In the genomic region with DNA sequence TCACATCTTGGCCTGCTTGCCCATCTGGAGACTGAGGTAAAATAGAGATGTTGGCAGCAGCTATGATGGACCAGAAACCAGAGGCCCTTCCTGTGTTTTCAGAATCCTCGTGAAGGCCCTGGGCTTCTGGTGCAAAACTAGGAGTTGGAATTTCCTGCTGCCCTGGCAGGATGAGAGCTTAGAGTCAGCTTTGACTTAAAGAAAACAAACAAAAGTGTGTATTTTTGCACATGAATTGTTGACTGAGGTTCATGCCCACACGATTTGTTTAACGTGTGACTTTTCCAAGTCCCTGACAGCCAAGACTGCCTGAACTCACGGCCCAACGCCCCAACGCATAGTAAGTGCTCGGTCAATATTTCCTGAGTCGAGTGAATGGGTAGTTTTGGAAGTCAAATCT, we compare ENCODE assay signal across 15 cellular contexts.
DNase-seq lines count a peak whose midpoint lies in the region; ATAC-seq and TF ChIP-seq lines count a peak whose summit lies in the region.
"Had no signal": no experiment of that assay in that cellular context is flagged by ENCODE, and none has a peak within 500 bp of the region (broad histone marks: within the 10 kb centered on the region; RNA-seq: fewer than 3 reads in every experiment).

No MANE protein-coding gene starts in this region.

- H3K9me3 ChIP-seq in gastroesophageal sphincter = no peaks in the 10 kb centered on the region
- H3K9me3 ChIP-seq: HAP-1, SK-N-SH, upper lobe of right lung had no signal

- peaks cover 94% of the 10 kb centered on the region for H3K4me1 Mint-ChIP-seq in activated T-cell treated with anti-CD3 and anti-CD28 coated beads, Interleukin-2, amount 50 U/mL, for 72 hours (ENCODE audit: low read depth)
- peaks cover 88% of the 10 kb centered on the region for H3K4me1 Mint-ChIP-seq in activated T-cell treated with anti-CD3 and anti-CD28 coated beads, Interleukin-2, amount 50 U/mL, for 4 hours (ENCODE audit: low read depth)
- peaks cover 87% of the 10 kb centered on the region for H3K4me1 Mint-ChIP-seq in activated CD8-positive, alpha-beta T cell treated with anti-CD3 and anti-CD28 coated beads for 36 hours (ENCODE audit: low read depth)
- peaks cover 99% of the 10 kb centered on the region for H3K4me1 Mint-ChIP-seq in stimulated activated naive CD8-positive, alpha-beta T cell treated with anti-CD3 and anti-CD28 coated beads, Interleukin-15, amount 100 ng/mL, for 72 hours

- no peaks in the 10 kb centered on the region for H3K9me3 Mint-ChIP-seq in activated T-cell treated with anti-CD3 and anti-CD28 coated beads, Interleukin-2, amount 50 U/mL, for 72 hours
- no peaks in the 10 kb centered on the region for H3K9me3 Mint-ChIP-seq in activated T-cell treated with anti-CD3 and anti-CD28 coated beads, Interleukin-2, amount 50 U/mL, for 4 hours
- H3K9me3 Mint-ChIP-seq in activated CD8-positive, alpha-beta T cell treated with anti-CD3 and anti-CD28 coated beads for 36 hours = no peaks in the 10 kb centered on the region
- no peaks in the 10 kb centered on the region for H3K9me3 Mint-ChIP-seq in stimulated activated naive CD8-positive, alpha-beta T cell treated with anti-CD3 and anti-CD28 coated beads, Interleukin-15, amount 100 ng/mL, for 72 hours
- H3K9me3 Mint-ChIP-seq: stimulated activated effector memory CD8-positive, alpha-beta T cell treated with anti-CD3 and anti-CD28 coated beads, Interleukin-12 subunit alpha, Interleukin-12 subunit beta, amount 100 ng/mL, for 72 hours had no signal

- no peak for TF ChIP-seq POLR2A in gastroesophageal sphincter (IDR thresholded peaks at IDR 0.05)

- 38 to 50% methylated on average over 4 to 5 of the region's 8 CpGs for WGBS in gastroesophageal sphincter (ENCODE audit: low coverage in 1 of 2), 2 donors

- H3K27ac ChIP-seq in gastroesophageal sphincter = peak overlapping the region in 3 of 4 donors; percentile 42 to 71 (median 60)
- no peak overlapping the region for H3K27ac ChIP-seq in coronary artery
- H3K27ac ChIP-seq: upper lobe of right lung had no signal

- H3K4me1 ChIP-seq in gastroesophageal sphincter = peaks cover 0 to 33% (median 0%) of the 10 kb centered on the region in 3 donors
- H3K4me1 ChIP-seq: upper lobe of right lung had no signal

- H3K4me3 ChIP-seq in gastroesophageal sphincter (no peak overlapping the region), coronary artery (no peak overlapping the region)
- H3K4me3 ChIP-seq: HAP-1, upper lobe of right lung had no signal

- CTCF ChIA-PET in activated CD8-positive, alpha-beta T cell treated with anti-CD3 and anti-CD28 coated beads for 36 hours (lab: Charles Lee) = interaction anchor here (1.3 kb wide), 1 partner anchor 15 kb away, joined by 4 read pairs; no protein-coding TSS in a partner anchor

- no peak for ATAC-seq in activated T-cell treated with anti-CD3 and anti-CD28 coated beads, Interleukin-2, amount 50 U/mL, for 72 hours (replicated peaks in 1 of 2)
- ATAC-seq in activated T-cell treated with anti-CD3 and anti-CD28 coated beads, Interleukin-2, amount 50 U/mL, for 4 hours = no peak
- no peak for ATAC-seq in activated CD8-positive, alpha-beta T cell treated with anti-CD3 and anti-CD28 coated beads for 36 hours
- no peak for ATAC-seq in gastroesophageal sphincter
- ATAC-seq in stimulated activated naive CD8-positive, alpha-beta T cell treated with anti-CD3 and anti-CD28 coated beads, Interleukin-15, amount 100 ng/mL, for 72 hours = no peak

- no peaks in the 10 kb centered on the region for H3K27me3 ChIP-seq in gastroesophageal sphincter
- H3K27me3 ChIP-seq: upper lobe of right lung had no signal

- no peak for TF ChIP-seq EP300 in gastroesophageal sphincter (IDR thresholded peaks at IDR 0.05)

- DNase-seq in activated T-cell treated with anti-CD3 and anti-CD28 coated beads, Interleukin-2, amount 50 U/mL, for 72 hours = no peak
- no peak for DNase-seq in activated T-cell treated with anti-CD3 and anti-CD28 coated beads, Interleukin-2, amount 50 U/mL, for 4 hours
- DNase-seq in activated CD8-positive, alpha-beta T cell treated with anti-CD3 and anti-CD28 coated beads for 36 hours = no peak
- DNase-seq in stimulated activated naive CD8-positive, alpha-beta T cell treated with anti-CD3 and anti-CD28 coated beads, Interleukin-15, amount 100 ng/mL, for 72 hours = no peak
- DNase-seq in coronary artery (ENCODE audit: low spot score) = no peak
- no peak for DNase-seq in NOMO-1 treated with dmso at 0.1 percent for 144 hours (lab: John Stamatoyannopoulos, UW; ENCODE audit: unreplicated experiment)
- DNase-seq in activated CD8-positive, alpha-beta memory T cell treated with anti-CD3 and anti-CD28 coated beads, Interleukin-2, amount 50 U/mL, for 48 hours = no peak
- DNase-seq: COR-L47, NCI-H1930, OCI-M1, SK-N-SH, upper lobe of right lung had no signal

- no peak for TF ChIP-seq CTCF in activated CD8-positive, alpha-beta T cell treated with anti-CD3 and anti-CD28 coated beads for 36 hours (IDR thresholded peaks at IDR 0.05)
- TF ChIP-seq CTCF in gastroesophageal sphincter (IDR thresholded peaks at IDR 0.05) = no peak
- TF ChIP-seq CTCF in coronary artery (IDR thresholded peaks at IDR 0.05) = no peak

- H3K36me3 Mint-ChIP-seq in activated T-cell treated with anti-CD3 and anti-CD28 coated beads, Interleukin-2, amount 50 U/mL, for 72 hours (ENCODE audit: insufficient read depth in 2 of 2) = peaks cover 0 to 3% of the 10 kb centered on the region in 2 donors
- H3K36me3 Mint-ChIP-seq in activated T-cell treated with anti-CD3 and anti-CD28 coated beads, Interleukin-2, amount 50 U/mL, for 4 hours (ENCODE audit: insufficient read depth) = no peaks in the 10 kb centered on the region
- H3K36me3 Mint-ChIP-seq in activated CD8-positive, alpha-beta T cell treated with anti-CD3 and anti-CD28 coated beads for 36 hours (ENCODE audit: low read depth) = peaks cover 4% of the 10 kb centered on the region

- no peaks in the 10 kb centered on the region for H3K36me3 ChIP-seq in gastroesophageal sphincter
- H3K36me3 ChIP-seq: HAP-1, upper lobe of right lung had no signal

- POLR2A ChIA-PET in activated CD8-positive, alpha-beta T cell treated with anti-CD3 and anti-CD28 coated beads for 36 hours (lab: Charles Lee) = interaction anchor here (1.1 to 1.2 kb wide), 3 partner anchors 9 to 16 kb away, joined by 3 to 4 read pairs (median 4); no protein-coding TSS in a partner anchor

- no peaks in the 10 kb centered on the region for H3K27me3 Mint-ChIP-seq in activated T-cell treated with anti-CD3 and anti-CD28 coated beads, Interleukin-2, amount 50 U/mL, for 72 hours (ENCODE audit: low read depth)
- no peaks in the 10 kb centered on the region for H3K27me3 Mint-ChIP-seq in activated T-cell treated with anti-CD3 and anti-CD28 coated beads, Interleukin-2, amount 50 U/mL, for 4 hours (ENCODE audit: low read depth)
- no peaks in the 10 kb centered on the region for H3K27me3 Mint-ChIP-seq in activated CD8-positive, alpha-beta T cell treated with anti-CD3 and anti-CD28 coated beads for 36 hours
- H3K27me3 Mint-ChIP-seq in stimulated activated naive CD8-positive, alpha-beta T cell treated with anti-CD3 and anti-CD28 coated beads, Interleukin-15, amount 100 ng/mL, for 72 hours = no peaks in the 10 kb centered on the region

- peak overlapping the region; percentile 85 for H3K27ac Mint-ChIP-seq in activated T-cell treated with anti-CD3 and anti-CD28 coated beads, Interleukin-2, amount 50 U/mL, for 72 hours
- H3K27ac Mint-ChIP-seq in activated CD8-positive, alpha-beta T cell treated with anti-CD3 and anti-CD28 coated beads for 36 hours = peak overlapping the region; percentile 81
- H3K27ac Mint-ChIP-seq in stimulated activated naive CD8-positive, alpha-beta T cell treated with anti-CD3 and anti-CD28 coated beads, Interleukin-15, amount 100 ng/mL, for 72 hours = peak overlapping the region; percentile 86

- intact Hi-C loops in activated CD8-positive, alpha-beta T cell treated with anti-CD3 and anti-CD28 coated beads for 36 hours (cut with micrococcal nuclease) = no loop called here

- peak overlapping the region in 1 of 2 donors; percentile 62 for H3K4me3 Mint-ChIP-seq in activated T-cell treated with anti-CD3 and anti-CD28 coated beads, Interleukin-2, amount 50 U/mL, for 72 hours
- H3K4me3 Mint-ChIP-seq in activated T-cell treated with anti-CD3 and anti-CD28 coated beads, Interleukin-2, amount 50 U/mL, for 4 hours = no peak overlapping the region
- no peak overlapping the region for H3K4me3 Mint-ChIP-seq in activated CD8-positive, alpha-beta T cell treated with anti-CD3 and anti-CD28 coated beads for 36 hours
- H3K4me3 Mint-ChIP-seq in stimulated activated naive CD8-positive, alpha-beta T cell treated with anti-CD3 and anti-CD28 coated beads, Interleukin-15, amount 100 ng/mL, for 72 hours = peak overlapping the region in 1 of 2 donors; percentile 56

Comparison
In these comparisons a context has a peak if more than half of its experiments do, and no peak if none do; other contexts are left out.
1. H3K27ac ChIP-seq: peak in gastroesophageal sphincter (3 of 4); none in coronary artery (0 of 2).
2. Peak in every context shown above with its lines, with median percentiles within 50 percentile points of each other: H3K27ac Mint-ChIP-seq.